ENCODE assay signal across 10 cellular contexts in genomic region chr6:84568971-84569370, GRCh38.
DNase-seq lines count a peak whose midpoint lies in the region; ATAC-seq, FAIRE-seq and TF ChIP-seq lines count a peak whose summit lies in the region.
"Had no signal": no experiment of that assay in that cellular context is flagged by ENCODE, and none has a peak within 500 bp of the region (broad histone marks: within the 10 kb centered on the region; RNA-seq: fewer than 3 reads in every experiment).

No MANE protein-coding gene starts in this region.

- POLR2A ChIA-PET in CD8-positive, alpha-beta T cell (lab: Charles Lee) = no interaction called here

- no peak overlapping the region for H3K4me3 Mint-ChIP-seq in CD8-positive, alpha-beta T cell
- H3K4me3 Mint-ChIP-seq: stimulated activated memory B cell treated with anti-CD40 and anti-IgM and Interleukin-4, amounts not matched to agents 10 μg/mL and 1 μg/mL and 100 μg/mL, for 72 hours had no signal

- no peaks in the 10 kb centered on the region for H3K36me3 ChIP-seq in kidney epithelial cell (ENCODE audit: control insufficient read depth, insufficient read depth, low read length)
- H3K36me3 ChIP-seq in CD8-positive, alpha-beta T cell (ENCODE audit: insufficient read depth, low read length) = no peaks in the 10 kb centered on the region

- no peaks in the 10 kb centered on the region for H3K4me1 Mint-ChIP-seq in CD8-positive, alpha-beta T cell (ENCODE audit: low read depth)
- H3K4me1 Mint-ChIP-seq: stimulated activated memory B cell treated with anti-CD40 and anti-IgM and Interleukin-4, amounts not matched to agents 10 μg/mL and 1 μg/mL and 100 μg/mL, for 72 hours had no signal

- no peak overlapping the region for H3K27ac ChIP-seq in VCaP
- no peak overlapping the region for H3K27ac ChIP-seq in CD8-positive, alpha-beta T cell (ENCODE audit: low read depth, low read length)

- intact Hi-C loops in CD8-positive, alpha-beta T cell (cut with DNase I, micrococcal nuclease) = no loop called here

- no peak for ATAC-seq in HG03565 (IDR thresholded peaks at IDR 0.05; ENCODE audit: unreplicated experiment)
- ATAC-seq in CD8-positive, alpha-beta T cell = no peak
- ATAC-seq: stimulated activated memory B cell treated with anti-CD40 and anti-IgM and Interleukin-4, amounts not matched to agents 10 μg/mL and 1 μg/mL and 100 μg/mL, for 72 hours had no signal

- no peak overlapping the region for H3K4me3 ChIP-seq in kidney epithelial cell (ENCODE audit: low read depth, low read length)
- no peak overlapping the region for H3K4me3 ChIP-seq in CD8-positive, alpha-beta T cell (ENCODE audit: low read depth, low read length)

- CTCF ChIA-PET in CD8-positive, alpha-beta T cell (lab: Charles Lee) = no interaction called here

- H3K27me3 Mint-ChIP-seq in CD8-positive, alpha-beta T cell (ENCODE audit: low read depth) = no peaks in the 10 kb centered on the region
- H3K27me3 Mint-ChIP-seq: stimulated activated memory B cell treated with anti-CD40 and anti-IgM and Interleukin-4, amounts not matched to agents 10 μg/mL and 1 μg/mL and 100 μg/mL, for 72 hours had no signal

- peaks cover 8% of the 10 kb centered on the region for H3K9me3 Mint-ChIP-seq in CD8-positive, alpha-beta T cell

- no peak overlapping the region for H3K27ac Mint-ChIP-seq in CD8-positive, alpha-beta T cell
- H3K27ac Mint-ChIP-seq: stimulated activated memory B cell treated with anti-CD40 and anti-IgM and Interleukin-4, amounts not matched to agents 10 μg/mL and 1 μg/mL and 100 μg/mL, for 72 hours had no signal

- H3K4me1 ChIP-seq in CD8-positive, alpha-beta T cell (ENCODE audit: insufficient read depth, low read length) = no peaks in the 10 kb centered on the region

- in situ Hi-C loops in Caki2 (cut with HindIII; ENCODE audit: low pct_unique_long_range_greater_than_20kb, low sequenced_read_pairs) = no loop called here

- FAIRE-seq in GM19239 (lab: Jason Lieb, UNC) = no peak

- H3K36me3 Mint-ChIP-seq in CD8-positive, alpha-beta T cell = no peaks in the 10 kb centered on the region
- H3K36me3 Mint-ChIP-seq: stimulated activated memory B cell treated with anti-CD40 and anti-IgM and Interleukin-4, amounts not matched to agents 10 μg/mL and 1 μg/mL and 100 μg/mL, for 72 hours had no signal

- TF ChIP-seq CTCF in VCaP (conservative IDR thresholded peaks at IDR 0.05) (peak; percentile 69), kidney epithelial cell (IDR thresholded peaks at IDR 0.05; ENCODE audit: insufficient read depth, low read length, poor library complexity, severe bottlenecking) (peak; percentile 34)
- TF ChIP-seq CTCF in CD8-positive, alpha-beta T cell (IDR thresholded peaks at IDR 0.05) = no peak

- no peaks in the 10 kb centered on the region for H3K9me3 ChIP-seq in CD8-positive, alpha-beta T cell (ENCODE audit: low read length)

- no peaks in the 10 kb centered on the region for H3K27me3 ChIP-seq in kidney epithelial cell (ENCODE audit: control insufficient read depth, insufficient read depth, low read length)
- no peaks in the 10 kb centered on the region for H3K27me3 ChIP-seq in CD8-positive, alpha-beta T cell (ENCODE audit: insufficient read depth, low read length)

- peak; percentile 37 for DNase-seq in Caki2 (ENCODE audit: low read depth)
- DNase-seq in HT-29 (ENCODE audit: low spot score) = peak; percentile 42
- DNase-seq in kidney epithelial cell (ENCODE audit: low read depth) = no peak
- no peak for DNase-seq in CD8-positive, alpha-beta T cell
- no peak for DNase-seq in GM19239 (ENCODE audit: insufficient read length, low spot score)
- DNase-seq in SKM-1 (lab: John Stamatoyannopoulos, UW; ENCODE audit: unreplicated experiment) = no peak
- DNase-seq: islet precursor cell had no signal

Comparison
In these comparisons a context has a peak if more than half of its experiments do, and no peak if none do; other contexts are left out.
1. DNase-seq: peak in Caki2 (single experiment) and HT-29 (single experiment); none in kidney epithelial cell (single experiment), CD8-positive, alpha-beta T cell (0 of 7), GM19239 (single experiment) and SKM-1 (single experiment).